Comparison of ENCODE assay signal across 20 cellular contexts in the genomic region with DNA sequence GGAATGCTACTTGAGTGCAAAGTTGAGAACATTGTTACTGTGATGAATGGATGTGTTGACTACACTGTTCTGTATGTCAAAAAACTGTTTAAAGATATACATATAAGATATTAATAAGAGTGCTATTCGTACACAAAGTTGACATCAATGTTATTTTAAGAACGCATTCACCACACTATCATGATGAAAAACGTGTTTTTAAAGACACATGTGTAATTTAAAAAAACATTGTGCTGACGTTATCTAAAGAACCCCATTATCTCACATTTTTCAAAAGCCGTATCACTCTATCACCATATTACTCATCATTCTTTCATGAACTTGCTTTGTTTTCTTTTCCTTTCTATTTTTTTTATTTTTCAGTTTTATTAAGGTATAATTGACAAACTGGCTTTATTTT.
DNase-seq lines count a peak whose midpoint lies in the region; TF ChIP-seq lines count a peak whose summit lies in the region.
"Had no signal": no experiment of that assay in that cellular context is flagged by ENCODE, and none has a peak within 500 bp of the region (broad histone marks: within the 10 kb centered on the region; RNA-seq: fewer than 3 reads in every experiment).

No MANE protein-coding gene starts in this region.

- H2AFZ ChIP-seq in mammary epithelial cell (ENCODE audit: low read depth, low read length): no peak overlapping the region

- TF ChIP-seq POLR2A in breast epithelium (IDR thresholded peaks at IDR 0.05): no peak

- no peaks in the 10 kb centered on the region for H3K79me2 ChIP-seq in mammary epithelial cell (ENCODE audit: insufficient read depth, low read length)

- DNase-seq in mammary epithelial cell (peak; percentile 36), breast epithelium (ENCODE audit: low spot score in 2 of 2) (no peak), cardiac fibroblast (ENCODE audit: low read depth in 2 of 2) (peak; percentile 35 to 45), foreskin fibroblast (peak; percentile 24 to 25), AG20443 (ENCODE audit: low spot score) (no peak), NCI-H748 (lab: John Stamatoyannopoulos, UW; ENCODE audit: unreplicated experiment) (no peak), right atrium auricular region (ENCODE audit: low spot score) (no peak)
- no peak for DNase-seq in activated CD4-positive, alpha-beta T cell treated with anti-CD3 and anti-CD28 coated beads, Interleukin-2, amount 50 U/mL, for 1 hour
- DNase-seq: Calu3, DMS79, GF-D8, GOT3, NCI-H1092 treated with DMSO at 0.1 percent for 48 hours, NCI-H187, NCI-H446 treated with DMSO at 0.1 percent for 48 hours, NCI-H82, SK-N-SH had no signal

- TF ChIP-seq CTCF in mammary epithelial cell (conservative IDR thresholded peaks at IDR 0.05 in 1 of 2, IDR thresholded peaks at IDR 0.05 in 1 of 2; ENCODE audit: extremely low read depth in 1 of 2, insufficient read depth in 1 of 2, low read depth in 1 of 2, low read length in 2 of 2) (no peak), breast epithelium (IDR thresholded peaks at IDR 0.05) (no peak), cardiac fibroblast (IDR thresholded peaks at IDR 0.05; ENCODE audit: low read depth, low read length) (no peak), foreskin fibroblast (IDR thresholded peaks at IDR 0.05; ENCODE audit: low read depth, low read length) (no peak), right atrium auricular region (IDR thresholded peaks at IDR 0.05) (no peak)

- no peaks in the 10 kb centered on the region for H4K20me1 ChIP-seq in mammary epithelial cell (ENCODE audit: insufficient read depth, low read length)

- no peak overlapping the region for H3K9ac ChIP-seq in mammary epithelial cell (ENCODE audit: insufficient read depth, low read length)
- H3K9ac ChIP-seq: SK-N-SH had no signal

- no peak overlapping the region for H3K4me3 ChIP-seq in mammary epithelial cell (replicated peaks in 1 of 3; ENCODE audit: insufficient read depth in 1 of 3, low read depth in 2 of 3, low read length in 3 of 3)
- no peak overlapping the region for H3K4me3 ChIP-seq in breast epithelium
- no peak overlapping the region for H3K4me3 ChIP-seq in cardiac fibroblast (replicated peaks in 1 of 2; ENCODE audit: low read depth in 2 of 2, low read length in 2 of 2)
- H3K4me3 ChIP-seq in foreskin fibroblast (ENCODE audit: low read depth in 1 of 2, low read length in 2 of 2): no peak overlapping the region
- no peak overlapping the region for H3K4me3 ChIP-seq in right atrium auricular region
- H3K4me3 ChIP-seq: K562 had no signal

- CTCF ChIA-PET in mammary epithelial cell (lab: Charles Lee; ENCODE audit: low non-redundant PET): no interaction called here

- no peak overlapping the region for H3K4me2 ChIP-seq in mammary epithelial cell (ENCODE audit: insufficient read depth, low read depth, low read length)
- H3K4me2 ChIP-seq: SK-N-SH had no signal

- no peaks in the 10 kb centered on the region for H3K27me3 ChIP-seq in mammary epithelial cell (ENCODE audit: insufficient read depth, low read length)
- no peaks in the 10 kb centered on the region for H3K27me3 ChIP-seq in breast epithelium
- no peaks in the 10 kb centered on the region for H3K27me3 ChIP-seq in right atrium auricular region

- BruUV-seq in mammary epithelial cell (replicated peaks; lab: Mats Ljungman, UMichigan): no TSS peak

- in situ Hi-C loops in mammary epithelial cell (cut with MboI; ENCODE audit: low sequenced_read_pairs in 2 of 2): no loop called here

- WGBS in mammary epithelial cell (ENCODE audit: low coverage, missing lambda C conversion rate): 50% methylated on average over 5 of the region's 5 CpGs

- dilution Hi-C loops in mammary epithelial cell (cut with HindIII; ENCODE audit: low sequenced_read_pairs): no loop called here

- H3K36me3 ChIP-seq in mammary epithelial cell (ENCODE audit: insufficient read depth, low read length) (no peaks in the 10 kb centered on the region), breast epithelium (no peaks in the 10 kb centered on the region), right atrium auricular region (no peaks in the 10 kb centered on the region)

- intact Hi-C loops in mammary epithelial cell (cut with micrococcal nuclease): no loop called here
- intact Hi-C loops in breast epithelium (cut with DNase I; ENCODE audit: low total_unique reads): no loop called here

- no peaks in the 10 kb centered on the region for H3K9me3 ChIP-seq in mammary epithelial cell (replicated peaks; ENCODE audit: insufficient read depth, low read length)
- H3K9me3 ChIP-seq in breast epithelium: no peaks in the 10 kb centered on the region
- H3K9me3 ChIP-seq in right atrium auricular region: no peaks in the 10 kb centered on the region
- H3K9me3 ChIP-seq: SK-N-SH had no signal

- H3K27ac ChIP-seq in mammary epithelial cell (ENCODE audit: insufficient read depth, low read depth, low read length) (no peak overlapping the region), breast epithelium (no peak overlapping the region), right atrium auricular region (no peak overlapping the region)
- H3K27ac ChIP-seq: 22Rv1, HL-60 had no signal

- no peaks in the 10 kb centered on the region for H3K4me1 ChIP-seq in mammary epithelial cell (ENCODE audit: insufficient read depth, low read length)
- H3K4me1 ChIP-seq in breast epithelium: no peaks in the 10 kb centered on the region
- no peaks in the 10 kb centered on the region for H3K4me1 ChIP-seq in right atrium auricular region

Comparison
In these comparisons a context has a peak if more than half of its experiments do, and no peak if none do; other contexts are left out.
1. DNase-seq: peak in mammary epithelial cell (single experiment), cardiac fibroblast (2 of 2) and foreskin fibroblast (2 of 2); none in breast epithelium (0 of 2), AG20443 (single experiment), NCI-H748 (single experiment), activated CD4-positive, alpha-beta T cell treated with anti-CD3 and anti-CD28 coated beads, Interleukin-2, amount 50 U/mL, for 1 hour (single experiment) and right atrium auricular region (single experiment).